1 cellular context compared by ENCODE assay signal in genomic region chr18:31702449-31702848, GRCh38.
A peak's percentile ranks its signal among the peaks of the same experiment; 100 is the strongest.
TF ChIP-seq lines count a peak whose summit lies in the region.

No MANE protein-coding gene starts in this region.

TF ChIP-seq in K562, 482 proteins besides CTCF, POLR2A, EP300 and RAD21 (continued from another document and continues in another):
- no peak for TF ChIP-seq HINFP (tag; conservative IDR thresholded peaks at IDR 0.05; ENCODE audit: low read depth)
- TF ChIP-seq CLOCK (CRISPR knock-in tag; IDR thresholded peaks at IDR 0.05; ENCODE audit: borderline replicate concordance): no peak
- TF ChIP-seq PATZ1 (CRISPR knock-in tag; IDR thresholded peaks at IDR 0.05; ENCODE audit: borderline replicate concordance): no peak
- peak; percentile 96 for TF ChIP-seq CTBP1 (IDR thresholded peaks at IDR 0.05; ENCODE audit: borderline replicate concordance)
- TF ChIP-seq RCOR1 (IDR thresholded peaks at IDR 0.05; ENCODE audit: borderline replicate concordance in 1 of 2, low read depth in 2 of 2, low read length in 2 of 2): peak in 1 of 2 experiments; percentile 85; a peak in 2 of 4 replicates
- no peak for TF ChIP-seq ZBTB8A (IDR thresholded peaks at IDR 0.05; ENCODE audit: partially characterized antibody)
- TF ChIP-seq ATF7 (IDR thresholded peaks at IDR 0.05): peak; percentile 45; the same call in 1 of the 2 replicates
- no peak for TF ChIP-seq ZNF224 (CRISPR knock-in tag; IDR thresholded peaks at IDR 0.05)
- TF ChIP-seq ZFP30 (CRISPR knock-in tag; IDR thresholded peaks at IDR 0.05; ENCODE audit: borderline replicate concordance): no peak
- peak; percentile 68 for TF ChIP-seq BACH1 (tag; IDR thresholded peaks at IDR 0.05)
- peak; percentile 24 for TF ChIP-seq CCNT2 (IDR thresholded peaks at IDR 0.05; ENCODE audit: borderline replicate concordance, extremely low read depth, insufficient read length, low read depth, low read length)
- TF ChIP-seq BRF2 (IDR thresholded peaks at IDR 0.05; ENCODE audit: borderline replicate concordance, insufficient read depth, insufficient read length): no peak
- no peak for TF ChIP-seq CREB1 (IDR thresholded peaks at IDR 0.05)
- TF ChIP-seq CREB1 (CRISPR knock-in tag; IDR thresholded peaks at IDR 0.05): no peak
- TF ChIP-seq MECOM (CRISPR knock-in tag; IDR thresholded peaks at IDR 0.05): peak; percentile 84
- no peak for TF ChIP-seq GABPA (tag; conservative IDR thresholded peaks at IDR 0.05; ENCODE audit: low read depth)
- TF ChIP-seq AFF4 (CRISPR knock-in tag; IDR thresholded peaks at IDR 0.05): no peak
- TF ChIP-seq HDAC3 (IDR thresholded peaks at IDR 0.05; ENCODE audit: borderline replicate concordance, partially characterized antibody): no peak
- TF ChIP-seq TAF9B (IDR thresholded peaks at IDR 0.05; ENCODE audit: partially characterized antibody): no peak
- TF ChIP-seq KLF10 (CRISPR knock-in tag; IDR thresholded peaks at IDR 0.05): no peak
- no peak for TF ChIP-seq DIDO1 (tag; IDR thresholded peaks at IDR 0.05; ENCODE audit: low read depth)
- peak; percentile 94 for TF ChIP-seq MAFG (tag; conservative IDR thresholded peaks at IDR 0.05)
- 0 out of 2 replicates have a peak, but pooled peaks have one; percentile 26 for TF ChIP-seq MEF2D (tag; conservative IDR thresholded peaks at IDR 0.05; ENCODE audit: low read depth)
- TF ChIP-seq THRAP3 (IDR thresholded peaks at IDR 0.05; ENCODE audit: borderline replicate concordance): no peak
- peak; percentile 89; the same call in 1 of the 2 replicates for TF ChIP-seq ESRRA (IDR thresholded peaks at IDR 0.05; ENCODE audit: borderline replicate concordance, low read depth)
- peak; percentile 35; the same call in 1 of the 2 replicates for TF ChIP-seq NCOR1 (IDR thresholded peaks at IDR 0.05)
- no peak for TF ChIP-seq ETV6 (IDR thresholded peaks at IDR 0.05; ENCODE audit: borderline replicate concordance in 1 of 2, low read depth in 2 of 2, low read length in 1 of 2)
- TF ChIP-seq ETV6 (CRISPR knock-in tag; IDR thresholded peaks at IDR 0.05; ENCODE audit: borderline replicate concordance): no peak
- TF ChIP-seq MAZ (CRISPR knock-in tag; conservative IDR thresholded peaks at IDR 0.05 in 1 of 2, IDR thresholded peaks at IDR 0.05 in 1 of 2): peak in 1 of 2 experiments; percentile 27; a peak in 1 of 4 replicates
- TF ChIP-seq POLR2AphosphoS2 (IDR thresholded peaks at IDR 0.05; ENCODE audit: low read length): no peak
- TF ChIP-seq KAT7 (CRISPR knock-in tag; IDR thresholded peaks at IDR 0.05; ENCODE audit: borderline replicate concordance): no peak
- no peak for TF ChIP-seq ZNF740 (CRISPR knock-in tag; IDR thresholded peaks at IDR 0.05)
- TF ChIP-seq ZNF740 (tag; IDR thresholded peaks at IDR 0.05): no peak
- 0 out of 2 replicates have a peak, but pooled peaks have one; percentile 36 for TF ChIP-seq MTA2 (IDR thresholded peaks at IDR 0.05; ENCODE audit: low read depth)
- TF ChIP-seq MEF2A (IDR thresholded peaks at IDR 0.05; ENCODE audit: control insufficient read depth, low read depth, low read length): no peak
- no peak for TF ChIP-seq MCM5 (IDR thresholded peaks at IDR 0.05; ENCODE audit: low read depth)
- TF ChIP-seq CXXC5 (CRISPR knock-in tag; IDR thresholded peaks at IDR 0.05): peak; percentile 35; the same call in 1 of the 2 replicates
- no peak for TF ChIP-seq XRCC4 (IDR thresholded peaks at IDR 0.05; ENCODE audit: extremely low read depth, insufficient read depth, insufficient read length)
- TF ChIP-seq HCFC1 (IDR thresholded peaks at IDR 0.05; ENCODE audit: low read depth, low read length): no peak
- no peak for TF ChIP-seq POLR2B (IDR thresholded peaks at IDR 0.05; ENCODE audit: low read depth, partially characterized antibody)
- TF ChIP-seq ZKSCAN1 (IDR thresholded peaks at IDR 0.05; ENCODE audit: low read depth, low read length): no peak
- TF ChIP-seq ZBTB9 (CRISPR knock-in tag; IDR thresholded peaks at IDR 0.05): 0 out of 2 replicates have a peak, but pooled peaks have one; percentile 27
- no peak for TF ChIP-seq PHB2 (IDR thresholded peaks at IDR 0.05; ENCODE audit: low read depth)
- TF ChIP-seq NFE2 (IDR thresholded peaks at IDR 0.05; ENCODE audit: low read depth): peak; percentile 95
- TF ChIP-seq HSF4 (CRISPR knock-in tag; IDR thresholded peaks at IDR 0.05; ENCODE audit: borderline replicate concordance): no peak
- TF ChIP-seq TGIF2 (CRISPR knock-in tag; IDR thresholded peaks at IDR 0.05): no peak
- no peak for TF ChIP-seq ZNF23 (CRISPR knock-in tag; IDR thresholded peaks at IDR 0.05)
- TF ChIP-seq FOXA3 (CRISPR knock-in tag; conservative IDR thresholded peaks at IDR 0.05 in 1 of 2, IDR thresholded peaks at IDR 0.05 in 1 of 2): peak in 1 of 2 experiments; percentile 53; a peak in 1 of 4 replicates
- TF ChIP-seq ZNF436 (CRISPR knock-in tag; IDR thresholded peaks at IDR 0.05): no peak
- peak; percentile 79 for TF ChIP-seq MAFF (IDR thresholded peaks at IDR 0.05; ENCODE audit: low read length)
- TF ChIP-seq SMAD4 (CRISPR knock-in tag; conservative IDR thresholded peaks at IDR 0.05): peak; percentile 47; the same call in 1 of the 2 replicates
- peak; percentile 100 for TF ChIP-seq ZNF134 (CRISPR knock-in tag; conservative IDR thresholded peaks at IDR 0.05)
- no peak for TF ChIP-seq HMG20A (CRISPR knock-in tag; conservative IDR thresholded peaks at IDR 0.05)
- no peak for TF ChIP-seq TSC22D4 (tag; IDR thresholded peaks at IDR 0.05)
- TF ChIP-seq KLF16 (IDR thresholded peaks at IDR 0.05): peak; percentile 51; the same call in 1 of the 2 replicates
- no peak for TF ChIP-seq ARID2 (IDR thresholded peaks at IDR 0.05)
- TF ChIP-seq ZNF668 (CRISPR knock-in tag; IDR thresholded peaks at IDR 0.05): no peak
- no peak for TF ChIP-seq MITF (IDR thresholded peaks at IDR 0.05)
- TF ChIP-seq ZNF699 (CRISPR knock-in tag; IDR thresholded peaks at IDR 0.05; ENCODE audit: insufficient replicate concordance): no peak
- TF ChIP-seq CBFA2T2 (conservative IDR thresholded peaks at IDR 0.05): peak; percentile 44
- TF ChIP-seq BRCA1 (IDR thresholded peaks at IDR 0.05): no peak
- TF ChIP-seq BRCA1 (CRISPR knock-in tag; IDR thresholded peaks at IDR 0.05): no peak
- no peak for TF ChIP-seq SREBF1 (IDR thresholded peaks at IDR 0.05; ENCODE audit: borderline replicate concordance, low read depth, low read length)
